In genomic region chr4:185138161-185138560, GRCh38 we compare ENCODE assay signal across 23 cellular contexts.
"Had no signal": no experiment of that assay in that cellular context is flagged by ENCODE, and none has a peak within 500 bp of the region (broad histone marks: within the 10 kb centered on the region; RNA-seq: fewer than 3 reads in every experiment).

No MANE protein-coding gene starts in this region.

- H3K27ac Mint-ChIP-seq: effector memory CD8-positive, alpha-beta T cell; naive thymus-derived CD4-positive, alpha-beta T cell; nephron had no signal

- H3K9me3 Mint-ChIP-seq: effector memory CD8-positive, alpha-beta T cell; nephron; stimulated activated naive CD8-positive, alpha-beta T cell treated with anti-CD3 and anti-CD28 coated beads, Interleukin-15, amount 100 ng/mL, for 72 hours had no signal

- H3K4me3 ChIP-seq: coronary artery, gastroesophageal sphincter, prostate gland, right lobe of liver, smooth muscle cell, suprapubic skin, thyroid gland, vagina had no signal

- H3K27me3 ChIP-seq: gastroesophageal sphincter, right lobe of liver, suprapubic skin, thyroid gland, vagina had no signal

- H3K4me1 ChIP-seq: prostate gland had no signal

- ATAC-seq: effector memory CD8-positive, alpha-beta T cell; gastroesophageal sphincter; naive thymus-derived CD4-positive, alpha-beta T cell; right lobe of liver; stimulated activated naive CD8-positive, alpha-beta T cell treated with anti-CD3 and anti-CD28 coated beads, Interleukin-15, amount 100 ng/mL, for 72 hours had no signal

- H3K9me3 ChIP-seq: gastroesophageal sphincter, prostate gland, right lobe of liver, suprapubic skin, thyroid gland, vagina had no signal

- DNase-seq: effector memory CD8-positive, alpha-beta T cell; foreskin fibroblast; mammary epithelial cell; mesendoderm; midbrain; naive thymus-derived CD4-positive, alpha-beta T cell; nucleus accumbens; right lobe of liver; stimulated activated CD4-positive, alpha-beta T cell treated with anti-CD3 and anti-CD28 coated beads, Interleukin-12 subunit alpha, Interleukin-12 subunit beta, amount 100 ng/mL, for 4 hours; stimulated activated CD4-positive, alpha-beta T cell treated with anti-CD3 and anti-CD28 coated beads, Interleukin-1b, Interleukin-23, amount 100 ng/mL, for 48 hours; stimulated activated CD4-positive, alpha-beta T cell treated with anti-CD3 and anti-CD28 coated beads, Interleukin-4, amount 100 ng/mL, for 1 hour; stimulated activated CD8-positive, alpha-beta memory T cell treated with anti-CD3 and anti-CD28 coated beads, Interleukin-4, amount 100 ng/mL, for 48 hours; stimulated activated naive CD4-positive, alpha-beta T cell; stimulated activated naive CD8-positive, alpha-beta T cell treated with anti-CD3 and anti-CD28 coated beads, Interleukin-15, amount 100 ng/mL, for 72 hours; thyroid gland; trophoblast cell had no signal

- H3K4me3 Mint-ChIP-seq: effector memory CD8-positive, alpha-beta T cell; naive thymus-derived CD4-positive, alpha-beta T cell; nephron; stimulated activated naive CD8-positive, alpha-beta T cell treated with anti-CD3 and anti-CD28 coated beads, Interleukin-15, amount 100 ng/mL, for 72 hours had no signal

- H3K27ac ChIP-seq: coronary artery, gastroesophageal sphincter, prostate gland, right lobe of liver, suprapubic skin, thyroid gland, vagina had no signal

- H3K36me3 Mint-ChIP-seq: naive thymus-derived CD4-positive, alpha-beta T cell had no signal

- H3K36me3 ChIP-seq: gastroesophageal sphincter, prostate gland, right lobe of liver, suprapubic skin, thyroid gland, vagina had no signal
